Comparison of ENCODE assay signal across 1 cellular context in the genomic region with DNA sequence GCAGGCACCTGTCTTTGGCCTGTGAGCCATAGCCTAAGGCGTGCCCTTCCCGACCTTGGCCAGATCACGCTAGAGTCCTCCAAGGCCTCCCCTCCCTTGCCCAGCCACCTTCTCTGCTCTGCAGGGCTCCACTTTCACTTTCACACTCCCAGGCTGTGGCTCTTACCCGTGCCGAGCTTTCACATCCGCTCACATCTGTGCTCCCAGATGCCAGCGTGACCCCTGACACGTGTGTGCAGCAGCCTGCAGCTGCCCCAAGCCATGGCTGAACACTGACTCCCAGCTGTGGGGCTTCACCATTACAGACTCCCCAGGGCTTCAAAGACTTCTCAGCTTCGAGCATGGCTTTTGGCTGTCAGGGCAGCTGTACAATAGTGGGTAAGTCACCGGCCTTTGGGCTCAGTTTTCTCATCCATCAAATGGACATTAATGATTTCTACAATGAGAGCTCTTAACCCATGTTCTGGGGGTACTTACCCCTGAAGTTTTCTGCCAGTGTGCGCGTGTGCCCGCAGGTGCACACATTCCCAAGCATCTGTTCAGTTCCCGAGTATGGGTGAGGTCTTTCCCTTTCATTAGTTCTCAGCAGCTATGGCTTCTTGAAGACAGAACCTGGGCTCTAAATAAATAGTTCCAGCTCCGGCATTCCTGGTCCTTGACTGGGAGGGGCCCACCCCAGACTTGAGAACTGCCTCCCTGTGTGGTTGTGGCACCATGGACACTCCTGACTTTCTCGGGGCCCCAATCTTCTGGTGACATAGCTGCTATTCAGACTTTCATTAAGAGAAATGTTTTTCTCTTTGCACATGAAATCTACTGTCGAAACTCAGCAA.
TF ChIP-seq lines count a peak whose summit lies in the region.

No MANE protein-coding gene starts in this region.

TF ChIP-seq in SK-N-SH treated with all-trans-retinoic acid at 6 μM for 48 hours, 23 proteins besides CTCF, POLR2A, EP300 and RAD21 (continued from another document):
- TF ChIP-seq, protein P1, sequence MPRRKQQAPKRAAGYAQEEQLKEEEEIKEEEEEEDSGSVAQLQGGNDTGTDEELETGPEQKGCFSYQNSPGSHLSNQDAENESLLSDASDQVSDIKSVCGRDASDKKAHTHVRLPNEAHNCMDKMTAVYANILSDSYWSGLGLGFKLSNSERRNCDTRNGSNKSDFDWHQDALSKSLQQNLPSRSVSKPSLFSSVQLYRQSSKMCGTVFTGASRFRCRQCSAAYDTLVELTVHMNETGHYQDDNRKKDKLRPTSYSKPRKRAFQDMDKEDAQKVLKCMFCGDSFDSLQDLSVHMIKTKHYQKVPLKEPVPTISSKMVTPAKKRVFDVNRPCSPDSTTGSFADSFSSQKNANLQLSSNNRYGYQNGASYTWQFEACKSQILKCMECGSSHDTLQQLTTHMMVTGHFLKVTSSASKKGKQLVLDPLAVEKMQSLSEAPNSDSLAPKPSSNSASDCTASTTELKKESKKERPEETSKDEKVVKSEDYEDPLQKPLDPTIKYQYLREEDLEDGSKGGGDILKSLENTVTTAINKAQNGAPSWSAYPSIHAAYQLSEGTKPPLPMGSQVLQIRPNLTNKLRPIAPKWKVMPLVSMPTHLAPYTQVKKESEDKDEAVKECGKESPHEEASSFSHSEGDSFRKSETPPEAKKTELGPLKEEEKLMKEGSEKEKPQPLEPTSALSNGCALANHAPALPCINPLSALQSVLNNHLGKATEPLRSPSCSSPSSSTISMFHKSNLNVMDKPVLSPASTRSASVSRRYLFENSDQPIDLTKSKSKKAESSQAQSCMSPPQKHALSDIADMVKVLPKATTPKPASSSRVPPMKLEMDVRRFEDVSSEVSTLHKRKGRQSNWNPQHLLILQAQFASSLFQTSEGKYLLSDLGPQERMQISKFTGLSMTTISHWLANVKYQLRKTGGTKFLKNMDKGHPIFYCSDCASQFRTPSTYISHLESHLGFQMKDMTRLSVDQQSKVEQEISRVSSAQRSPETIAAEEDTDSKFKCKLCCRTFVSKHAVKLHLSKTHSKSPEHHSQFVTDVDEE (CRISPR knock-in tag; IDR thresholded peaks at IDR 0.05): no peak
- TF ChIP-seq ZNF70 (CRISPR knock-in tag; IDR thresholded peaks at IDR 0.05) (no peak), OSR1 (CRISPR knock-in tag; IDR thresholded peaks at IDR 0.05) (no peak), TOX (CRISPR knock-in tag; IDR thresholded peaks at IDR 0.05; ENCODE audit: borderline replicate concordance) (no peak)
- TF ChIP-seq, protein P2, sequence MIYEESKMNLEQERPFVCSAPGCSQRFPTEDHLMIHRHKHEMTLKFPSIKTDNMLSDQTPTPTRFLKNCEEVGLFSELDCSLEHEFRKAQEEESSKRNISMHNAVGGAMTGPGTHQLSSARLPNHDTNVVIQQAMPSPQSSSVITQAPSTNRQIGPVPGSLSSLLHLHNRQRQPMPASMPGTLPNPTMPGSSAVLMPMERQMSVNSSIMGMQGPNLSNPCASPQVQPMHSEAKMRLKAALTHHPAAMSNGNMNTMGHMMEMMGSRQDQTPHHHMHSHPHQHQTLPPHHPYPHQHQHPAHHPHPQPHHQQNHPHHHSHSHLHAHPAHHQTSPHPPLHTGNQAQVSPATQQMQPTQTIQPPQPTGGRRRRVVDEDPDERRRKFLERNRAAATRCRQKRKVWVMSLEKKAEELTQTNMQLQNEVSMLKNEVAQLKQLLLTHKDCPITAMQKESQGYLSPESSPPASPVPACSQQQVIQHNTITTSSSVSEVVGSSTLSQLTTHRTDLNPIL (CRISPR knock-in tag; IDR thresholded peaks at IDR 0.05; ENCODE audit: low read depth): no peak
